10 cellular contexts compared by ENCODE assay signal in genomic region chr9:131776473-131776872, GRCh38. TPM values are rescaled to one million over a fixed set of nuclear protein-coding genes. Genes with fewer than 3 reads are reported as not detected.
DNase-seq lines count a peak whose midpoint lies in the region; ATAC-seq, FAIRE-seq and TF ChIP-seq lines count a peak whose summit lies in the region.
"Had no signal": no experiment of that assay in that cellular context is flagged by ENCODE, and none has a peak within 500 bp of the region (broad histone marks: within the 10 kb centered on the region; RNA-seq: fewer than 3 reads in every experiment).

No MANE protein-coding gene starts in this region.

- no peak for FAIRE-seq in bronchial epithelial cell (lab: Jason Lieb, UNC)

- no peak overlapping the region for H3K9ac ChIP-seq in neural progenitor cell

- H3K27ac Mint-ChIP-seq in GM23338 (no peak overlapping the region), neural progenitor cell (no peak overlapping the region), CD14-positive monocyte (no peak overlapping the region)
- H3K27ac Mint-ChIP-seq in naive thymus-derived CD8-positive, alpha-beta T cell = no peak overlapping the region
- H3K27ac Mint-ChIP-seq: T-helper 1 cell treated with Interleukin-12 subunit alpha and Interleukin-12 subunit beta and Interleukin-4 antibody, amounts not matched to agents 30 μg/mL and 1 μg/mL, for 36 hours had no signal

- no peaks in the 10 kb centered on the region for H3K27me3 ChIP-seq in GM23338 (ENCODE audit: insufficient read depth)
- H3K27me3 ChIP-seq in bronchial epithelial cell (ENCODE audit: control insufficient read depth, insufficient read depth, low read length) = no peaks in the 10 kb centered on the region
- peaks cover 8% of the 10 kb centered on the region for H3K27me3 ChIP-seq in neural progenitor cell

- no peaks in the 10 kb centered on the region for H3F3A ChIP-seq in GM23338 (replicated peaks; ENCODE audit: low read depth)
- no peaks in the 10 kb centered on the region for H3F3A ChIP-seq in neural progenitor cell (ENCODE audit: low read depth)

- H3K4me3 ChIP-seq in GM23338 (no peak overlapping the region), bronchial epithelial cell (ENCODE audit: low read depth, low read length) (no peak overlapping the region), neural progenitor cell (no peak overlapping the region)

- TF ChIP-seq CTCF in GM23338 (conservative IDR thresholded peaks at IDR 0.05; ENCODE audit: low read depth in 2 of 2) (no peak), bronchial epithelial cell (IDR thresholded peaks at IDR 0.05; ENCODE audit: insufficient read depth, low read length, severe bottlenecking) (no peak), neural progenitor cell (IDR thresholded peaks at IDR 0.05) (no peak), CD14-positive monocyte (IDR thresholded peaks at IDR 0.05) (no peak)

- H3K27me3 Mint-ChIP-seq in GM23338 (ENCODE audit: insufficient read depth, low read depth, poor library complexity) (peaks cover 3% of the 10 kb centered on the region), neural progenitor cell (ENCODE audit: insufficient read depth, low read depth) (peaks cover 12% of the 10 kb centered on the region), CD14-positive monocyte (ENCODE audit: low read depth in 3 of 3) (peaks cover 4 to 9% (median 5%) of the 10 kb centered on the region in 3 donors)
- peaks cover 13 to 39% (median 22%) of the 10 kb centered on the region in 5 donors for H3K27me3 Mint-ChIP-seq in naive thymus-derived CD8-positive, alpha-beta T cell

- H3K36me3 Mint-ChIP-seq in GM23338 (ENCODE audit: low read depth) (no peaks in the 10 kb centered on the region), neural progenitor cell (no peaks in the 10 kb centered on the region), CD14-positive monocyte (no peaks in the 10 kb centered on the region)
- no peaks in the 10 kb centered on the region for H3K36me3 Mint-ChIP-seq in naive thymus-derived CD8-positive, alpha-beta T cell

- H3K4me3 Mint-ChIP-seq in GM23338 = no peak overlapping the region
- no peak overlapping the region for H3K4me3 Mint-ChIP-seq in neural progenitor cell
- H3K4me3 Mint-ChIP-seq in naive thymus-derived CD8-positive, alpha-beta T cell = no peak overlapping the region
- H3K4me3 Mint-ChIP-seq in CD14-positive monocyte = no peak overlapping the region
- H3K4me3 Mint-ChIP-seq: T-helper 1 cell treated with Interleukin-12 subunit alpha and Interleukin-12 subunit beta and Interleukin-4 antibody, amounts not matched to agents 30 μg/mL and 1 μg/mL, for 36 hours had no signal

- peaks cover 7% of the 10 kb centered on the region; the same call in 1 of the 3 replicates for H3K9me3 Mint-ChIP-seq in GM23338
- H3K9me3 Mint-ChIP-seq in neural progenitor cell = peaks cover 4% of the 10 kb centered on the region
- peaks cover 0 to 6% (median 0%) of the 10 kb centered on the region in 9 donors for H3K9me3 Mint-ChIP-seq in naive thymus-derived CD8-positive, alpha-beta T cell
- H3K9me3 Mint-ChIP-seq in CD14-positive monocyte = peaks cover 0 to 1% (median 0%) of the 10 kb centered on the region in 7 donors
- H3K9me3 Mint-ChIP-seq: T-helper 1 cell treated with Interleukin-12 subunit alpha and Interleukin-12 subunit beta and Interleukin-4 antibody, amounts not matched to agents 30 μg/mL and 1 μg/mL, for 36 hours had no signal

- intact Hi-C loops in CD14-positive monocyte (cut with micrococcal nuclease) = no loop called here
- intact Hi-C loops in left cardiac atrium (cut with DNase I) = no loop called here

- H3K4me2 ChIP-seq in GM23338 (no peak overlapping the region), neural progenitor cell (no peak overlapping the region)

- ATAC-seq in GM23338 = peak; percentile 94
- no peak for ATAC-seq in naive thymus-derived CD8-positive, alpha-beta T cell
- no peak for ATAC-seq in left cardiac atrium

- H2AFZ ChIP-seq in GM23338 (no peak overlapping the region), neural progenitor cell (replicated peaks) (no peak overlapping the region)

- no peaks in the 10 kb centered on the region for H3K9me2 ChIP-seq in GM23338 (ENCODE audit: insufficient read depth)

- DNase-seq in GM23338 (ENCODE audit: low spot score) (peak; percentile 91), NCI-H1048 (lab: John Stamatoyannopoulos, UW) (peak; percentile 12), bronchial epithelial cell (ENCODE audit: low read depth) (peak; percentile 17), neural progenitor cell (ENCODE audit: low spot score) (peak; percentile 93), medulla oblongata (ENCODE audit: extremely low spot score) (no peak), CD14-positive monocyte (ENCODE audit: low spot score) (no peak), left cardiac atrium (no peak)
- DNase-seq in naive thymus-derived CD8-positive, alpha-beta T cell = no peak
- DNase-seq: effector CD4-positive, alpha-beta T cell had no signal

- no peaks in the 10 kb centered on the region for H3K4me1 ChIP-seq in GM23338 (ENCODE audit: insufficient read depth)
- no peaks in the 10 kb centered on the region for H3K4me1 ChIP-seq in neural progenitor cell

- no peaks in the 10 kb centered on the region for H3K36me3 ChIP-seq in GM23338 (ENCODE audit: insufficient read depth)
- H3K36me3 ChIP-seq in bronchial epithelial cell (ENCODE audit: control insufficient read depth, insufficient read depth, low read length) = no peaks in the 10 kb centered on the region
- no peaks in the 10 kb centered on the region for H3K36me3 ChIP-seq in neural progenitor cell

- H3K79me2 ChIP-seq in GM23338 (replicated peaks; ENCODE audit: insufficient read depth) (no peaks in the 10 kb centered on the region), neural progenitor cell (ENCODE audit: low read depth) (no peaks in the 10 kb centered on the region)

- H3K4me1 Mint-ChIP-seq in GM23338 (no peaks in the 10 kb centered on the region), neural progenitor cell (no peaks in the 10 kb centered on the region), CD14-positive monocyte (no peaks in the 10 kb centered on the region)
- H3K4me1 Mint-ChIP-seq in naive thymus-derived CD8-positive, alpha-beta T cell = no peaks in the 10 kb centered on the region

- no peak overlapping the region for H3K27ac ChIP-seq in GM23338 (ENCODE audit: low read depth)
- no peak overlapping the region for H3K27ac ChIP-seq in neural progenitor cell

- POLR2A ChIA-PET in naive thymus-derived CD8-positive, alpha-beta T cell (lab: Charles Lee) = no interaction called here

- no peaks in the 10 kb centered on the region for H3K9me3 ChIP-seq in neural progenitor cell (ENCODE audit: low read depth)

- H4K20me1 ChIP-seq in GM23338 (replicated peaks; ENCODE audit: insufficient read depth) (no peaks in the 10 kb centered on the region), neural progenitor cell (ENCODE audit: low read depth) (peaks cover 24% of the 10 kb centered on the region)

TF ChIP-seq in GM23338, 12 proteins besides CTCF, POLR2A, EP300 and RAD21:
- TF ChIP-seq, protein P1, sequence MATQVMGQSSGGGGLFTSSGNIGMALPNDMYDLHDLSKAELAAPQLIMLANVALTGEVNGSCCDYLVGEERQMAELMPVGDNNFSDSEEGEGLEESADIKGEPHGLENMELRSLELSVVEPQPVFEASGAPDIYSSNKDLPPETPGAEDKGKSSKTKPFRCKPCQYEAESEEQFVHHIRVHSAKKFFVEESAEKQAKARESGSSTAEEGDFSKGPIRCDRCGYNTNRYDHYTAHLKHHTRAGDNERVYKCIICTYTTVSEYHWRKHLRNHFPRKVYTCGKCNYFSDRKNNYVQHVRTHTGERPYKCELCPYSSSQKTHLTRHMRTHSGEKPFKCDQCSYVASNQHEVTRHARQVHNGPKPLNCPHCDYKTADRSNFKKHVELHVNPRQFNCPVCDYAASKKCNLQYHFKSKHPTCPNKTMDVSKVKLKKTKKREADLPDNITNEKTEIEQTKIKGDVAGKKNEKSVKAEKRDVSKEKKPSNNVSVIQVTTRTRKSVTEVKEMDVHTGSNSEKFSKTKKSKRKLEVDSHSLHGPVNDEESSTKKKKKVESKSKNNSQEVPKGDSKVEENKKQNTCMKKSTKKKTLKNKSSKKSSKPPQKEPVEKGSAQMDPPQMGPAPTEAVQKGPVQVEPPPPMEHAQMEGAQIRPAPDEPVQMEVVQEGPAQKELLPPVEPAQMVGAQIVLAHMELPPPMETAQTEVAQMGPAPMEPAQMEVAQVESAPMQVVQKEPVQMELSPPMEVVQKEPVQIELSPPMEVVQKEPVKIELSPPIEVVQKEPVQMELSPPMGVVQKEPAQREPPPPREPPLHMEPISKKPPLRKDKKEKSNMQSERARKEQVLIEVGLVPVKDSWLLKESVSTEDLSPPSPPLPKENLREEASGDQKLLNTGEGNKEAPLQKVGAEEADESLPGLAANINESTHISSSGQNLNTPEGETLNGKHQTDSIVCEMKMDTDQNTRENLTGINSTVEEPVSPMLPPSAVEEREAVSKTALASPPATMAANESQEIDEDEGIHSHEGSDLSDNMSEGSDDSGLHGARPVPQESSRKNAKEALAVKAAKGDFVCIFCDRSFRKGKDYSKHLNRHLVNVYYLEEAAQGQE (IDR thresholded peaks at IDR 0.05; ENCODE audit: unreplicated experiment) = peak; percentile 90
- no peak for TF ChIP-seq EZH2phosphoT487 (IDR thresholded peaks at IDR 0.05; ENCODE audit: unreplicated experiment)

RNA-seq across cellular contexts. Expression of gene RAPGEF1, which starts 36.6 kb away (rescaled TPM):
- 80.7 and 82.8 TPM in 2 replicates for total RNA-seq in GM23338 (2014; rRNA removed; shearing (Covaris generic))
- polyA plus RNA-seq in GM23338 (2016; fragmentation: Nextera tagmentation; extraction: Ambion mirVana) (9.9 and 10.9 TPM in 2 replicates), CD14-positive monocyte (1 to 10 TPM; 1.7 to 3.0 TPM)
- total RNA-seq in bronchial epithelial cell (16.5 and 19.2 TPM in 2 replicates), neural progenitor cell (ENCODE audit: low replicate concordance) (33.3 and 34.6 TPM in 2 replicates), left cardiac atrium (100 to 1,000 TPM; 108 to 109 TPM)
- 10 to 100 TPM; 91.7 to 94.7 TPM for total RNA-seq in naive thymus-derived CD8-positive, alpha-beta T cell
- 1 to 10 TPM; 1.6 to 9.0 (median 4.4) TPM for polyA plus RNA-seq in naive thymus-derived CD8-positive, alpha-beta T cell

Comparison
In these comparisons a context has a peak if more than half of its experiments do, and no peak if none do; other contexts are left out.
1. DNase-seq: peak in GM23338 (single experiment), NCI-H1048 (single experiment), bronchial epithelial cell (single experiment) and neural progenitor cell (single experiment); none in medulla oblongata (single experiment), naive thymus-derived CD8-positive, alpha-beta T cell (0 of 10), CD14-positive monocyte (single experiment) and left cardiac atrium (single experiment).